In the genomic region with DNA sequence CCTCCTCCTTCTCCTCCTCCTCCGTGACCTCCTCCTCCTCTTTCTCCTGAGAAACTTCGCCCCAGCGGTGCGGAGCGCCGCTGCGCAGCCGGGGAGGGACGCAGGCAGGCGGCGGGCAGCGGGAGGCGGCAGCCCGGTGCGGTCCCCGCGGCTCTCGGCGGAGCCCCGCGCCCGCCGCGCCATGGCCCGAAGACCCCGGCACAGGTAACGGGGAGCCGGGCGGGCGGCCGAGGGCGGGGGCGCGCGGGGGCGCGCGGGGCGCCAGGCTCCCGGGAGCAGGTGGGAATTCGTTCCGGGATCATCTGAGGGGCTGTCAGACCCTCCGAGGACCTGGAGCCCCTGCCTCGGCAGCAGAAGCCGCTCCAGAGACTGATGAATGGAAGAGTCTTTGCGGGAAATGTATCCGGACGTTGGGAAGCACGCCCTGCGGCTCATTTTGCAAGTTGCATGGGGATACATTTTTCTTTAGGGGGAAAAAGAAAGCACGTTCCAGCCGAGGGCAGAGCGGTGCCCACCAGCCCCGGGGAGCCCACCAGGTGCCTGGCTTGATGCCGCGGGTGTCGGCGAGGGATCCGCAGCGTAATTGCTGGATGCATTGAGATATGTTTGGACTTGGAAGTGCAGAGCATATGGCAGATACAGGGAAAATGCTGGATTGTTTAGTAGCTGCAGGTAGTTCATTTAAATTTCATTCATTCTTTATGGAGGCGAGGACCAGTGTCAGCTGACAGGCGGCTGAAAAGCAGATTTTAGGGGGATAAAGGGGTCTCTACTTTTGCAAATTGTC, we compare ENCODE assay signal across 1 cellular context.
TF ChIP-seq lines count a peak whose summit lies in the region.

No MANE protein-coding gene starts in this region.

TF ChIP-seq in HepG2, 621 proteins besides CTCF, POLR2A, EP300 and RAD21 (continues in another document):
- TF ChIP-seq RARA (CRISPR knock-in tag; IDR thresholded peaks at IDR 0.05) (no peak), ZNF709 (CRISPR knock-in tag; IDR thresholded peaks at IDR 0.05) (no peak), SP1 (IDR thresholded peaks at IDR 0.05) (no peak), SP1 (CRISPR knock-in tag; IDR thresholded peaks at IDR 0.05) (no peak), RBM39 (IDR thresholded peaks at IDR 0.05; ENCODE audit: low read depth, low read length, poor library complexity, severe bottlenecking) (peak; percentile 11), TMF1 (CRISPR knock-in tag; IDR thresholded peaks at IDR 0.05; ENCODE audit: low read depth) (no peak), CHCHD3 (CRISPR knock-in tag; IDR thresholded peaks at IDR 0.05) (no peak), ZNF816 (CRISPR knock-in tag; IDR thresholded peaks at IDR 0.05; ENCODE audit: borderline replicate concordance) (no peak), JUNB (CRISPR knock-in tag; IDR thresholded peaks at IDR 0.05; ENCODE audit: borderline replicate concordance) (no peak), ZNF562 (CRISPR knock-in tag; IDR thresholded peaks at IDR 0.05; ENCODE audit: borderline replicate concordance) (0 out of 2 replicates have a peak, but pooled peaks have one; percentile 7), CBX1 (IDR thresholded peaks at IDR 0.05; ENCODE audit: low read depth) (no peak), ZNF550 (CRISPR knock-in tag; IDR thresholded peaks at IDR 0.05; ENCODE audit: borderline replicate concordance) (no peak), TCF7L2 (IDR thresholded peaks at IDR 0.05; ENCODE audit: low read depth, low read length) (no peak), ZNF530 (CRISPR knock-in tag; IDR thresholded peaks at IDR 0.05; ENCODE audit: low read depth) (no peak), ZNF777 (CRISPR knock-in tag; IDR thresholded peaks at IDR 0.05) (0 out of 2 replicates have a peak, but pooled peaks have one; percentile 28), KLF9 (CRISPR knock-in tag; IDR thresholded peaks at IDR 0.05; ENCODE audit: low read depth) (no peak), GTF3A (CRISPR knock-in tag; conservative IDR thresholded peaks at IDR 0.05) (no peak), ZNF44 (CRISPR knock-in tag; IDR thresholded peaks at IDR 0.05) (no peak), MTF2 (CRISPR knock-in tag; IDR thresholded peaks at IDR 0.05; ENCODE audit: borderline replicate concordance) (0 out of 2 replicates have a peak, but pooled peaks have one; percentile 17), ZNF33B (CRISPR knock-in tag; IDR thresholded peaks at IDR 0.05) (no peak), ZNF563 (CRISPR knock-in tag; IDR thresholded peaks at IDR 0.05) (no peak), MAZ (IDR thresholded peaks at IDR 0.05; ENCODE audit: borderline replicate concordance, low read depth, low read length) (no peak), MAZ (CRISPR knock-in tag; IDR thresholded peaks at IDR 0.05; ENCODE audit: low read depth) (no peak), IKZF4 (CRISPR knock-in tag; IDR thresholded peaks at IDR 0.05; ENCODE audit: borderline replicate concordance, low read depth, not compliant biosample characterization) (no peak), ZNF891 (CRISPR knock-in tag; IDR thresholded peaks at IDR 0.05) (no peak), RAD51 (IDR thresholded peaks at IDR 0.05; ENCODE audit: borderline replicate concordance) (no peak), ZMYM3 (CRISPR knock-in tag; IDR thresholded peaks at IDR 0.05) (no peak)
- TF ChIP-seq, protein P1, sequence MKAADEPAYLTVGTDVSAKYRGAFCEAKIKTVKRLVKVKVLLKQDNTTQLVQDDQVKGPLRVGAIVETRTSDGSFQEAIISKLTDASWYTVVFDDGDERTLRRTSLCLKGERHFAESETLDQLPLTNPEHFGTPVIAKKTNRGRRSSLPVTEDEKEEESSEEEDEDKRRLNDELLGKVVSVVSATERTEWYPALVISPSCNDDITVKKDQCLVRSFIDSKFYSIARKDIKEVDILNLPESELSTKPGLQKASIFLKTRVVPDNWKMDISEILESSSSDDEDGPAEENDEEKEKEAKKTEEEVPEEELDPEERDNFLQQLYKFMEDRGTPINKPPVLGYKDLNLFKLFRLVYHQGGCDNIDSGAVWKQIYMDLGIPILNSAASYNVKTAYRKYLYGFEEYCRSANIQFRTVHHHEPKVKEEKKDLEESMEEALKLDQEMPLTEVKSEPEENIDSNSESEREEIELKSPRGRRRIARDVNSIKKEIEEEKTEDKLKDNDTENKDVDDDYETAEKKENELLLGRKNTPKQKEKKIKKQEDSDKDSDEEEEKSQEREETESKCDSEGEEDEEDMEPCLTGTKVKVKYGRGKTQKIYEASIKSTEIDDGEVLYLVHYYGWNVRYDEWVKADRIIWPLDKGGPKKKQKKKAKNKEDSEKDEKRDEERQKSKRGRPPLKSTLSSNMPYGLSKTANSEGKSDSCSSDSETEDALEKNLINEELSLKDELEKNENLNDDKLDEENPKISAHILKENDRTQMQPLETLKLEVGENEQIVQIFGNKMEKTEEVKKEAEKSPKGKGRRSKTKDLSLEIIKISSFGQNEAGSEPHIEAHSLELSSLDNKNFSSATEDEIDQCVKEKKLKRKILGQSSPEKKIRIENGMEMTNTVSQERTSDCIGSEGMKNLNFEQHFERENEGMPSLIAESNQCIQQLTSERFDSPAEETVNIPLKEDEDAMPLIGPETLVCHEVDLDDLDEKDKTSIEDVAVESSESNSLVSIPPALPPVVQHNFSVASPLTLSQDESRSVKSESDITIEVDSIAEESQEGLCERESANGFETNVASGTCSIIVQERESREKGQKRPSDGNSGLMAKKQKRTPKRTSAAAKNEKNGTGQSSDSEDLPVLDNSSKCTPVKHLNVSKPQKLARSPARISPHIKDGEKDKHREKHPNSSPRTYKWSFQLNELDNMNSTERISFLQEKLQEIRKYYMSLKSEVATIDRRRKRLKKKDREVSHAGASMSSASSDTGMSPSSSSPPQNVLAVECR (CRISPR knock-in tag; IDR thresholded peaks at IDR 0.05; ENCODE audit: borderline replicate concordance) = no peak
- TF ChIP-seq, protein P2, sequence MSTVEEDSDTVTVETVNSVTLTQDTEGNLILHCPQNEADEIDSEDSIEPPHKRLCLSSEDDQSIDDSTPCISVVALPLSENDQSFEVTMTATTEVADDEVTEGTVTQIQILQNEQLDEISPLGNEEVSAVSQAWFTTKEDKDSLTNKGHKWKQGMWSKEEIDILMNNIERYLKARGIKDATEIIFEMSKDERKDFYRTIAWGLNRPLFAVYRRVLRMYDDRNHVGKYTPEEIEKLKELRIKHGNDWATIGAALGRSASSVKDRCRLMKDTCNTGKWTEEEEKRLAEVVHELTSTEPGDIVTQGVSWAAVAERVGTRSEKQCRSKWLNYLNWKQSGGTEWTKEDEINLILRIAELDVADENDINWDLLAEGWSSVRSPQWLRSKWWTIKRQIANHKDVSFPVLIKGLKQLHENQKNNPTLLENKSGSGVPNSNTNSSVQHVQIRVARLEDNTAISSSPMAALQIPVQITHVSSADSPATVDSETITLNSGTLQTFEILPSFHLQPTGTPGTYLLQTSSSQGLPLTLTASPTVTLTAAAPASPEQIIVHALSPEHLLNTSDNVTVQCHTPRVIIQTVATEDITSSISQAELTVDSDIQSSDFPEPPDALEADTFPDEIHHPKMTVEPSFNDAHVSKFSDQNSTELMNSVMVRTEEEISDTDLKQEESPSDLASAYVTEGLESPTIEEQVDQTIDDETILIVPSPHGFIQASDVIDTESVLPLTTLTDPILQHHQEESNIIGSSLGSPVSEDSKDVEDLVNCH (CRISPR knock-in tag; IDR thresholded peaks at IDR 0.05) = no peak
- TF ChIP-seq, protein P3, sequence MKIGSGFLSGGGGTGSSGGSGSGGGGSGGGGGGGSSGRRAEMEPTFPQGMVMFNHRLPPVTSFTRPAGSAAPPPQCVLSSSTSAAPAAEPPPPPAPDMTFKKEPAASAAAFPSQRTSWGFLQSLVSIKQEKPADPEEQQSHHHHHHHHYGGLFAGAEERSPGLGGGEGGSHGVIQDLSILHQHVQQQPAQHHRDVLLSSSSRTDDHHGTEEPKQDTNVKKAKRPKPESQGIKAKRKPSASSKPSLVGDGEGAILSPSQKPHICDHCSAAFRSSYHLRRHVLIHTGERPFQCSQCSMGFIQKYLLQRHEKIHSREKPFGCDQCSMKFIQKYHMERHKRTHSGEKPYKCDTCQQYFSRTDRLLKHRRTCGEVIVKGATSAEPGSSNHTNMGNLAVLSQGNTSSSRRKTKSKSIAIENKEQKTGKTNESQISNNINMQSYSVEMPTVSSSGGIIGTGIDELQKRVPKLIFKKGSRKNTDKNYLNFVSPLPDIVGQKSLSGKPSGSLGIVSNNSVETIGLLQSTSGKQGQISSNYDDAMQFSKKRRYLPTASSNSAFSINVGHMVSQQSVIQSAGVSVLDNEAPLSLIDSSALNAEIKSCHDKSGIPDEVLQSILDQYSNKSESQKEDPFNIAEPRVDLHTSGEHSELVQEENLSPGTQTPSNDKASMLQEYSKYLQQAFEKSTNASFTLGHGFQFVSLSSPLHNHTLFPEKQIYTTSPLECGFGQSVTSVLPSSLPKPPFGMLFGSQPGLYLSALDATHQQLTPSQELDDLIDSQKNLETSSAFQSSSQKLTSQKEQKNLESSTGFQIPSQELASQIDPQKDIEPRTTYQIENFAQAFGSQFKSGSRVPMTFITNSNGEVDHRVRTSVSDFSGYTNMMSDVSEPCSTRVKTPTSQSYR (CRISPR knock-in tag; IDR thresholded peaks at IDR 0.05; ENCODE audit: borderline replicate concordance) = no peak
- TF ChIP-seq, protein P4, sequence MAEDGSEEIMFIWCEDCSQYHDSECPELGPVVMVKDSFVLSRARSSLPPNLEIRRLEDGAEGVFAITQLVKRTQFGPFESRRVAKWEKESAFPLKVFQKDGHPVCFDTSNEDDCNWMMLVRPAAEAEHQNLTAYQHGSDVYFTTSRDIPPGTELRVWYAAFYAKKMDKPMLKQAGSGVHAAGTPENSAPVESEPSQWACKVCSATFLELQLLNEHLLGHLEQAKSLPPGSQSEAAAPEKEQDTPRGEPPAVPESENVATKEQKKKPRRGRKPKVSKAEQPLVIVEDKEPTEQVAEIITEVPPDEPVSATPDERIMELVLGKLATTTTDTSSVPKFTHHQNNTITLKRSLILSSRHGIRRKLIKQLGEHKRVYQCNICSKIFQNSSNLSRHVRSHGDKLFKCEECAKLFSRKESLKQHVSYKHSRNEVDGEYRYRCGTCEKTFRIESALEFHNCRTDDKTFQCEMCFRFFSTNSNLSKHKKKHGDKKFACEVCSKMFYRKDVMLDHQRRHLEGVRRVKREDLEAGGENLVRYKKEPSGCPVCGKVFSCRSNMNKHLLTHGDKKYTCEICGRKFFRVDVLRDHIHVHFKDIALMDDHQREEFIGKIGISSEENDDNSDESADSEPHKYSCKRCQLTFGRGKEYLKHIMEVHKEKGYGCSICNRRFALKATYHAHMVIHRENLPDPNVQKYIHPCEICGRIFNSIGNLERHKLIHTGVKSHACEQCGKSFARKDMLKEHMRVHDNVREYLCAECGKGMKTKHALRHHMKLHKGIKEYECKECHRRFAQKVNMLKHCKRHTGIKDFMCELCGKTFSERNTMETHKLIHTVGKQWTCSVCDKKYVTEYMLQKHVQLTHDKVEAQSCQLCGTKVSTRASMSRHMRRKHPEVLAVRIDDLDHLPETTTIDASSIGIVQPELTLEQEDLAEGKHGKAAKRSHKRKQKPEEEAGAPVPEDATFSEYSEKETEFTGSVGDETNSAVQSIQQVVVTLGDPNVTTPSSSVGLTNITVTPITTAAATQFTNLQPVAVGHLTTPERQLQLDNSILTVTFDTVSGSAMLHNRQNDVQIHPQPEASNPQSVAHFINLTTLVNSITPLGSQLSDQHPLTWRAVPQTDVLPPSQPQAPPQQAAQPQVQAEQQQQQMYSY (CRISPR knock-in tag; IDR thresholded peaks at IDR 0.05) = no peak
- TF ChIP-seq, protein P5, sequence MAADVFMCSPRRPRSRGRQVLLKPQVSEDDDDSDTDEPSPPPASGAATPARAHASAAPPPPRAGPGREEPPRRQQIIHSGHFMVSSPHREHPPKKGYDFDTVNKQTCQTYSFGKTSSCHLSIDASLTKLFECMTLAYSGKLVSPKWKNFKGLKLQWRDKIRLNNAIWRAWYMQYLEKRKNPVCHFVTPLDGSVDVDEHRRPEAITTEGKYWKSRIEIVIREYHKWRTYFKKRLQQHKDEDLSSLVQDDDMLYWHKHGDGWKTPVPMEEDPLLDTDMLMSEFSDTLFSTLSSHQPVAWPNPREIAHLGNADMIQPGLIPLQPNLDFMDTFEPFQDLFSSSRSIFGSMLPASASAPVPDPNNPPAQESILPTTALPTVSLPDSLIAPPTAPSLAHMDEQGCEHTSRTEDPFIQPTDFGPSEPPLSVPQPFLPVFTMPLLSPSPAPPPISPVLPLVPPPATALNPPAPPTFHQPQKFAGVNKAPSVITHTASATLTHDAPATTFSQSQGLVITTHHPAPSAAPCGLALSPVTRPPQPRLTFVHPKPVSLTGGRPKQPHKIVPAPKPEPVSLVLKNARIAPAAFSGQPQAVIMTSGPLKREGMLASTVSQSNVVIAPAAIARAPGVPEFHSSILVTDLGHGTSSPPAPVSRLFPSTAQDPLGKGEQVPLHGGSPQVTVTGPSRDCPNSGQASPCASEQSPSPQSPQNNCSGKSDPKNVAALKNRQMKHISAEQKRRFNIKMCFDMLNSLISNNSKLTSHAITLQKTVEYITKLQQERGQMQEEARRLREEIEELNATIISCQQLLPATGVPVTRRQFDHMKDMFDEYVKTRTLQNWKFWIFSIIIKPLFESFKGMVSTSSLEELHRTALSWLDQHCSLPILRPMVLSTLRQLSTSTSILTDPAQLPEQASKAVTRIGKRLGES (CRISPR knock-in tag; IDR thresholded peaks at IDR 0.05; ENCODE audit: borderline replicate concordance) = no peak
- TF ChIP-seq, protein P6, sequence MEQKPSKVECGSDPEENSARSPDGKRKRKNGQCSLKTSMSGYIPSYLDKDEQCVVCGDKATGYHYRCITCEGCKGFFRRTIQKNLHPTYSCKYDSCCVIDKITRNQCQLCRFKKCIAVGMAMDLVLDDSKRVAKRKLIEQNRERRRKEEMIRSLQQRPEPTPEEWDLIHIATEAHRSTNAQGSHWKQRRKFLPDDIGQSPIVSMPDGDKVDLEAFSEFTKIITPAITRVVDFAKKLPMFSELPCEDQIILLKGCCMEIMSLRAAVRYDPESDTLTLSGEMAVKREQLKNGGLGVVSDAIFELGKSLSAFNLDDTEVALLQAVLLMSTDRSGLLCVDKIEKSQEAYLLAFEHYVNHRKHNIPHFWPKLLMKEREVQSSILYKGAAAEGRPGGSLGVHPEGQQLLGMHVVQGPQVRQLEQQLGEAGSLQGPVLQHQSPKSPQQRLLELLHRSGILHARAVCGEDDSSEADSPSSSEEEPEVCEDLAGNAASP (CRISPR knock-in tag; IDR thresholded peaks at IDR 0.05; ENCODE audit: borderline replicate concordance) = no peak
- TF ChIP-seq, protein P7, sequence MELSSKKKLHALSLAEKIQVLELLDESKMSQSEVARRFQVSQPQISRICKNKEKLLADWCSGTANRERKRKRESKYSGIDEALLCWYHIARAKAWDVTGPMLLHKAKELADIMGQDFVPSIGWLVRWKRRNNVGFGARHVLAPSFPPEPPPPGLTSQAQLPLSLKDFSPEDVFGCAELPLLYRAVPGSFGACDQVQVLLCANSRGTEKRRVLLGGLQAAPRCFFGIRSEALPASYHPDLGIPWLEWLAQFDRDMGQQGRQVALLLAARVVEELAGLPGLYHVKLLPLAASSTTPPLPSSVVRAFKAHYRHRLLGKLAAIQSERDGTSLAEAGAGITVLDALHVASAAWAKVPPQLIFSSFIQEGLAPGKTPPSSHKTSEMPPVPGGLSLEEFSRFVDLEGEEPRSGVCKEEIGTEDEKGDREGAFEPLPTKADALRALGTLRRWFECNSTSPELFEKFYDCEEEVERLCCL (CRISPR knock-in tag; IDR thresholded peaks at IDR 0.05; ENCODE audit: borderline replicate concordance) = no peak
- TF ChIP-seq, protein P8, sequence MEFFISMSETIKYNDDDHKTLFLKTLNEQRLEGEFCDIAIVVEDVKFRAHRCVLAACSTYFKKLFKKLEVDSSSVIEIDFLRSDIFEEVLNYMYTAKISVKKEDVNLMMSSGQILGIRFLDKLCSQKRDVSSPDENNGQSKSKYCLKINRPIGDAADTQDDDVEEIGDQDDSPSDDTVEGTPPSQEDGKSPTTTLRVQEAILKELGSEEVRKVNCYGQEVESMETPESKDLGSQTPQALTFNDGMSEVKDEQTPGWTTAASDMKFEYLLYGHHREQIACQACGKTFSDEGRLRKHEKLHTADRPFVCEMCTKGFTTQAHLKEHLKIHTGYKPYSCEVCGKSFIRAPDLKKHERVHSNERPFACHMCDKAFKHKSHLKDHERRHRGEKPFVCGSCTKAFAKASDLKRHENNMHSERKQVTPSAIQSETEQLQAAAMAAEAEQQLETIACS (CRISPR knock-in tag; IDR thresholded peaks at IDR 0.05) = 0 out of 2 replicates have a peak, but pooled peaks have one; percentile 18
